Comparison of ENCODE assay signal across 9 cellular contexts in the genomic region with DNA sequence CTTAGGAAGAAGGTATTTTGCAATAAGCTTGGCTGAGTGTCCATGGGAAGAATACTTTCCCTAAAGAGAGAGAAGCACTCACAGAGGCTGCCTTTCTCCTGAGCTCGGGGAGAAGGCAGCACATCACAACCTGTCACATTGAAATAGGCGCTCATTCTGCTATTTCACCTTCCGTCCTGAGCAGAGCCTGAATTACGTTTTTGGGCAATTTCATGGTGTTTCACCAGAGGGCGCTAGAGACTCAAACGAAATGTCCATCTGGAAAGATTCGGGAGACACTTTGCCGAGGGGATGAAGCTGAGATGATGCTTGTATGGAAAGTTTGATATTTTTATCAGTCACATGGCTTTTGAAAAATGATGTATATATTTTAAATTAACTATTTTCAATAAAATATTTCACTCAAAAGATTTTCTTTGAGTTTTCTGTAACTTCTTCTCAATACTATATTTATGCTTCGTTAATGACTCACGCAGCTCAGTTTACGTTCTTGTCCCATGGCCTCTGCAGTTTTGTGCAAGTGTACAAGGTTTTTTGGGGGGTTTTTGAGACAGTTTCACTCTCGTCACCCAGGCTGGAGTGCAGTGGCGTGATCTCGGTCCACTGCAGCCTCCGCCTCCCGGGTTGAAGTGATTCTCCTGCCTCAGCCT. TPM values are rescaled to one million over a fixed set of nuclear protein-coding genes. Genes with fewer than 3 reads are reported as not detected.
DNase-seq lines count a peak whose midpoint lies in the region; ATAC-seq and TF ChIP-seq lines count a peak whose summit lies in the region.
"Had no signal": no experiment of that assay in that cellular context is flagged by ENCODE, and none has a peak within 500 bp of the region (broad histone marks: within the 10 kb centered on the region; RNA-seq: fewer than 3 reads in every experiment).

No MANE protein-coding gene starts in this region.

- no peaks in the 10 kb centered on the region for H3K27me3 ChIP-seq in foreskin keratinocyte

- no peak overlapping the region for H3K27ac ChIP-seq in foreskin keratinocyte

- DNase-seq in AG20443 (ENCODE audit: low spot score) (peak; percentile 74), NCI-H2171 treated with DMSO at 0.1 percent for 48 hours (lab: John Stamatoyannopoulos, UW) (peak; percentile 88), foreskin keratinocyte (peak in 1 of 2 donors; percentile 26), nucleus accumbens (lab: John Stamatoyannopoulos, UW) (peak in 31 of 56 donors; percentile 5 to 72 (median 25))
- DNase-seq in activated T-cell treated with anti-CD3 and anti-CD28 coated beads, Interleukin-2, amount 50 U/mL, for 24 hours: peak; percentile 40

- no peak overlapping the region for H3K27ac Mint-ChIP-seq in activated T-cell treated with anti-CD3 and anti-CD28 coated beads, Interleukin-2, amount 50 U/mL, for 24 hours
- H3K27ac Mint-ChIP-seq: IgD-negative memory B cell had no signal

- H3K4me3 Mint-ChIP-seq in activated T-cell treated with anti-CD3 and anti-CD28 coated beads, Interleukin-2, amount 50 U/mL, for 24 hours: no peak overlapping the region
- H3K4me3 Mint-ChIP-seq: IgD-negative memory B cell had no signal

- no peaks in the 10 kb centered on the region for H3K9me3 Mint-ChIP-seq in activated T-cell treated with anti-CD3 and anti-CD28 coated beads, Interleukin-2, amount 50 U/mL, for 24 hours

- H3K27me3 Mint-ChIP-seq in activated T-cell treated with anti-CD3 and anti-CD28 coated beads, Interleukin-2, amount 50 U/mL, for 24 hours: no peaks in the 10 kb centered on the region
- H3K27me3 Mint-ChIP-seq: IgD-negative memory B cell had no signal

- H3K36me3 Mint-ChIP-seq in activated T-cell treated with anti-CD3 and anti-CD28 coated beads, Interleukin-2, amount 50 U/mL, for 24 hours (ENCODE audit: low read depth): peaks cover 34% of the 10 kb centered on the region

- ATAC-seq in foreskin keratinocyte: no peak
- no peak for ATAC-seq in GM19467 (IDR thresholded peaks at IDR 0.05; ENCODE audit: unreplicated experiment)
- ATAC-seq in HG03354 (IDR thresholded peaks at IDR 0.05; ENCODE audit: poor library complexity, severe bottlenecking, unreplicated experiment): no peak

- peak; percentile 77 for TF ChIP-seq CTCF in GM12872 (IDR thresholded peaks at IDR 0.05; ENCODE audit: insufficient read depth, low read depth, low read length)
- TF ChIP-seq CTCF in foreskin keratinocyte (conservative IDR thresholded peaks at IDR 0.05): peak; percentile 87

- H3K4me1 ChIP-seq in foreskin keratinocyte: no peaks in the 10 kb centered on the region

- H3K4me1 Mint-ChIP-seq in activated T-cell treated with anti-CD3 and anti-CD28 coated beads, Interleukin-2, amount 50 U/mL, for 24 hours (ENCODE audit: low read depth): no peaks in the 10 kb centered on the region
- H3K4me1 Mint-ChIP-seq: IgD-negative memory B cell had no signal

RNA-seq across cellular contexts. Expression of gene B4GALNT3, which starts 17.4 kb away (rescaled TPM):
- 7.3 and 7.7 TPM in 2 replicates for total RNA-seq in foreskin keratinocyte
- 3.5 and 4.0 TPM in 2 replicates for polyA plus RNA-seq in foreskin keratinocyte

RNA-seq across cellular contexts. Expression of gene CCDC77, which starts 40.9 kb away (rescaled TPM):
- 10.3 and 13.3 TPM in 2 replicates for total RNA-seq in foreskin keratinocyte
- 6.4 and 7.9 TPM in 2 replicates for polyA plus RNA-seq in foreskin keratinocyte

RNA-seq across cellular contexts. Expression of gene KDM5A, which starts 53.2 kb away (rescaled TPM):
- total RNA-seq in foreskin keratinocyte: 21.6 and 26.0 TPM in 2 replicates
- 4.0 and 4.3 TPM in 2 replicates for polyA plus RNA-seq in foreskin keratinocyte
